ENCODE assay signal across 13 cellular contexts in genomic region chr15:38255690-38256089, GRCh38. TPM values are rescaled to one million over a fixed set of nuclear protein-coding genes. Genes with fewer than 3 reads are reported as not detected.
DNase-seq lines count a peak whose midpoint lies in the region; ATAC-seq, FAIRE-seq and TF ChIP-seq lines count a peak whose summit lies in the region.
"Had no signal": no experiment of that assay in that cellular context is flagged by ENCODE, and none has a peak within 500 bp of the region (broad histone marks: within the 10 kb centered on the region; RNA-seq: fewer than 3 reads in every experiment).

No MANE protein-coding gene starts in this region.

- no peak overlapping the region for H3K9ac ChIP-seq in fibroblast of lung (ENCODE audit: insufficient read depth, low read length)

- 43 to 49% (median 46%) methylated on average over 2 of the region's 2 CpGs for WGBS in psoas muscle, 3 donors
- WGBS in adrenal gland, 4 donors = 27 to 30% (median 27%) methylated on average over 2 of the region's 2 CpGs

- H3K27me3 ChIP-seq in CD8-positive, alpha-beta memory T cell (ENCODE audit: insufficient read depth, low read length, poor library complexity, severe bottlenecking) = no peaks in the 10 kb centered on the region
- H3K27me3 ChIP-seq in SJCRH30 = no peaks in the 10 kb centered on the region
- no peaks in the 10 kb centered on the region for H3K27me3 ChIP-seq in fibroblast of lung (ENCODE audit: control insufficient read depth, insufficient read depth, low read length)
- no peaks in the 10 kb centered on the region for H3K27me3 ChIP-seq in psoas muscle (ENCODE audit: insufficient read depth in 3 of 3, low read length in 2 of 3)
- no peaks in the 10 kb centered on the region for H3K27me3 ChIP-seq in adrenal gland
- H3K27me3 ChIP-seq: colonic mucosa had no signal

- no peak for FAIRE-seq in urothelium cell line (lab: Jason Lieb, UNC)
- FAIRE-seq in HTR-8/SVneo (lab: Jason Lieb, UNC) = no peak
- FAIRE-seq: TTC549 had no signal

- no peaks in the 10 kb centered on the region for H3K36me3 ChIP-seq in CD8-positive, alpha-beta memory T cell (ENCODE audit: insufficient read depth, low read length)
- H3K36me3 ChIP-seq in SJCRH30 (no peaks in the 10 kb centered on the region), fibroblast of lung (ENCODE audit: control insufficient read depth, insufficient read depth, low read length) (no peaks in the 10 kb centered on the region), psoas muscle (ENCODE audit: insufficient read depth in 1 of 2, low read depth in 1 of 2) (no peaks in the 10 kb centered on the region), adrenal gland (replicated peaks in 1 of 2) (no peaks in the 10 kb centered on the region)
- H3K36me3 ChIP-seq: colonic mucosa had no signal

- TF ChIP-seq CTCF in fibroblast of lung (conservative IDR thresholded peaks at IDR 0.05 in 1 of 2, IDR thresholded peaks at IDR 0.05 in 1 of 2; ENCODE audit: low read depth in 1 of 2, low read length in 2 of 2) (no peak), psoas muscle (IDR thresholded peaks at IDR 0.05) (no peak), adrenal gland (IDR thresholded peaks at IDR 0.05) (no peak)

- intact Hi-C loops in psoas muscle (cut with DNase I) = loop anchor here in 1 of 2 donors (10.0 kb wide), 1 partner anchor 131 kb away; no protein-coding TSS in a partner anchor
- intact Hi-C loops in adrenal gland (cut with DNase I) = loop anchor here (10.0 kb wide), 1 partner anchor 99 kb away; no protein-coding TSS in a partner anchor

- CTCF ChIA-PET in CD8-positive, alpha-beta memory T cell (lab: Charles Lee) = no interaction called here

- H3K9me3 ChIP-seq in CD8-positive, alpha-beta memory T cell (ENCODE audit: low read length) = no peaks in the 10 kb centered on the region
- H3K9me3 ChIP-seq in SJCRH30 (replicated peaks) (no peaks in the 10 kb centered on the region), fibroblast of lung (ENCODE audit: control insufficient read depth, insufficient read depth, low read depth, low read length) (no peaks in the 10 kb centered on the region), psoas muscle (no peaks in the 10 kb centered on the region), adrenal gland (replicated peaks in 1 of 3) (no peaks in the 10 kb centered on the region)
- H3K9me3 ChIP-seq: colonic mucosa had no signal

- POLR2A ChIA-PET in CD8-positive, alpha-beta memory T cell (lab: Charles Lee) = no interaction called here

- H3K4me3 ChIP-seq in CD8-positive, alpha-beta memory T cell (ENCODE audit: low read length) = no peak overlapping the region
- H3K4me3 ChIP-seq in SJCRH30 (0 out of 2 replicates have a peak overlapping the region, but pooled peaks have one; percentile 89), fibroblast of lung (replicated peaks in 1 of 4; ENCODE audit: control extremely low read depth in 1 of 4, insufficient read depth in 1 of 4, low read depth in 3 of 4, low read length in 4 of 4) (peak overlapping the region; percentile 92 to 99 (median 99)), psoas muscle (peak overlapping the region; percentile 90), adrenal gland (peak overlapping the region in 1 of 4 donors; percentile 87)
- H3K4me3 ChIP-seq: colonic mucosa had no signal

- H3K27me3 Mint-ChIP-seq in CD8-positive, alpha-beta memory T cell = peaks cover 0 to 4% of the 10 kb centered on the region in 2 donors

- TF ChIP-seq POLR2A in adrenal gland (IDR thresholded peaks at IDR 0.05) = no peak

- no peak for DNase-seq in CD8-positive, alpha-beta memory T cell
- no peak for DNase-seq in SJCRH30
- no peak for DNase-seq in fibroblast of lung (ENCODE audit: low read depth in 2 of 2)
- no peak for DNase-seq in psoas muscle
- no peak for DNase-seq in islet precursor cell
- no peak for DNase-seq in urothelium cell line (ENCODE audit: low spot score)
- no peak for DNase-seq in adrenal gland
- no peak for DNase-seq in HTR-8/SVneo (ENCODE audit: insufficient read length, low spot score)
- DNase-seq: colonic mucosa, NCI-H1694 treated with DMSO at 0.1 percent for 48 hours, posterior cingulate gyrus had no signal

- H3K27ac ChIP-seq in CD8-positive, alpha-beta memory T cell (ENCODE audit: low read depth, low read length) = peak overlapping the region; percentile 10
- H3K27ac ChIP-seq in SJCRH30 (no peak overlapping the region), fibroblast of lung (ENCODE audit: insufficient read depth, low read length) (peak overlapping the region; percentile 56), psoas muscle (no peak overlapping the region), adrenal gland (peak overlapping the region in 2 of 5 donors; percentile 97 to 99)
- H3K27ac ChIP-seq: colonic mucosa had no signal

- no peak overlapping the region for H2AFZ ChIP-seq in fibroblast of lung (ENCODE audit: low read length)

- H3K4me1 Mint-ChIP-seq in CD8-positive, alpha-beta memory T cell = peaks cover 29 to 33% (median 30%) of the 10 kb centered on the region in 3 donors

- H3K27ac Mint-ChIP-seq in CD8-positive, alpha-beta memory T cell = no peak overlapping the region
- H3K27ac Mint-ChIP-seq: activated T-helper 1 cell treated with anti-CD3 and anti-CD28 coated beads, Interleukin-12 subunit alpha, Interleukin-12 subunit beta, Interleukin-2, Interleukin-4 antibody, amounts not matched to agents 30 ng/mL and 10 ng/mL and 1 ng/mL, durations not matched to agents 14 hours and 24 hours and 36 hours had no signal

- H3K79me2 ChIP-seq in fibroblast of lung (ENCODE audit: control insufficient read depth, insufficient read depth, low read length) = peaks cover 81% of the 10 kb centered on the region

- peaks cover 25% of the 10 kb centered on the region for H3K4me1 ChIP-seq in CD8-positive, alpha-beta memory T cell (ENCODE audit: insufficient read depth, low read length)
- peaks cover 28% of the 10 kb centered on the region; the same call in 1 of the 2 replicates for H3K4me1 ChIP-seq in SJCRH30
- H3K4me1 ChIP-seq in fibroblast of lung (ENCODE audit: control insufficient read depth, extremely low read depth, insufficient read depth, low read length) = peaks cover 8% of the 10 kb centered on the region
- H3K4me1 ChIP-seq in psoas muscle = peaks cover 3% of the 10 kb centered on the region
- H3K4me1 ChIP-seq in adrenal gland (replicated peaks in 1 of 2) = peaks cover 0 to 49% of the 10 kb centered on the region in 2 donors
- H3K4me1 ChIP-seq: colonic mucosa had no signal

- H3K4me2 ChIP-seq in fibroblast of lung (ENCODE audit: extremely low read depth, insufficient read depth, low read length) = peak overlapping the region; percentile 95

- no peak overlapping the region for H3K4me3 Mint-ChIP-seq in CD8-positive, alpha-beta memory T cell
- H3K4me3 Mint-ChIP-seq: activated T-helper 1 cell treated with anti-CD3 and anti-CD28 coated beads, Interleukin-12 subunit alpha, Interleukin-12 subunit beta, Interleukin-2, Interleukin-4 antibody, amounts not matched to agents 30 ng/mL and 10 ng/mL and 1 ng/mL, durations not matched to agents 14 hours and 24 hours and 36 hours had no signal

- peaks cover 16% of the 10 kb centered on the region for H4K20me1 ChIP-seq in fibroblast of lung (ENCODE audit: control insufficient read depth, extremely low read depth, insufficient read depth, low read length)

- H3K36me3 Mint-ChIP-seq in CD8-positive, alpha-beta memory T cell = peaks cover 0 to 9% (median 0%) of the 10 kb centered on the region in 3 donors

- ATAC-seq in psoas muscle = no peak

- peaks cover 0 to 1% (median 0%) of the 10 kb centered on the region in 5 donors for H3K9me3 Mint-ChIP-seq in CD8-positive, alpha-beta memory T cell
- H3K9me3 Mint-ChIP-seq: activated T-helper 1 cell treated with anti-CD3 and anti-CD28 coated beads, Interleukin-12 subunit alpha, Interleukin-12 subunit beta, Interleukin-2, Interleukin-4 antibody, amounts not matched to agents 30 ng/mL and 10 ng/mL and 1 ng/mL, durations not matched to agents 14 hours and 24 hours and 36 hours had no signal

RNA-seq across cellular contexts. Expression of gene SPRED1, which starts 3.1 kb away (rescaled TPM):
- 1 to 10 TPM; 1.2 to 1.4 TPM for total RNA-seq in CD8-positive, alpha-beta memory T cell
- polyA plus RNA-seq in CD8-positive, alpha-beta memory T cell = 0.35 TPM
- 31.9 and 35.1 TPM in 2 replicates for total RNA-seq in SJCRH30 (2014; rRNA removed; shearing (Covaris generic))
- total RNA-seq in fibroblast of lung = 31.6 and 39.0 TPM in 2 replicates
- polyA plus RNA-seq in fibroblast of lung = 17.2 and 19.7 TPM in 2 replicates
- polyA plus RNA-seq in fibroblast of lung (2012) = 16.0 and 17.7 TPM in 2 replicates
- 5.4 and 8.6 TPM in 2 replicates for polyA minus RNA-seq in fibroblast of lung (ENCODE audit: low replicate concordance)
- 1 to 10 TPM; 4.2 to 7.1 (median 5.7) TPM for total RNA-seq in psoas muscle
- polyA plus RNA-seq in psoas muscle = 1 to 10 TPM in 2 of 3 donors, under 1 TPM in 1; 0.98 to 2.0 (median 1.8) TPM
- 10 to 100 TPM in 7 of 8 donors, 1 to 10 TPM in 1; 8.8 to 31.3 (median 25.8) TPM for total RNA-seq in adrenal gland
- polyA plus RNA-seq in adrenal gland = 1 to 10 TPM; 4.9 to 10.0 (median 7.1) TPM

Comparison
In these comparisons a context has a peak if more than half of its experiments do, and no peak if none do; other contexts are left out.
1. H3K27ac ChIP-seq: peak in CD8-positive, alpha-beta memory T cell (single experiment) and fibroblast of lung (single experiment); none in SJCRH30 (single experiment) and psoas muscle (single experiment).